ENCODE assay signal across 12 cellular contexts in genomic region chr12:104576980-104577925, GRCh38.
DNase-seq lines count a peak whose midpoint lies in the region; ATAC-seq and TF ChIP-seq lines count a peak whose summit lies in the region.
"Had no signal": no experiment of that assay in that cellular context is flagged by ENCODE, and none has a peak within 500 bp of the region (broad histone marks: within the 10 kb centered on the region; RNA-seq: fewer than 3 reads in every experiment).

No MANE protein-coding gene starts in this region.

- CTCF ChIA-PET in CD8-positive, alpha-beta T cell (lab: Charles Lee) = no interaction called here

- H3K9me3 ChIP-seq in CD8-positive, alpha-beta T cell (ENCODE audit: low read length) = no peaks in the 10 kb centered on the region
- H3K9me3 ChIP-seq: mucosa of descending colon, thoracic aorta had no signal

- no peaks in the 10 kb centered on the region for H3K27me3 Mint-ChIP-seq in CD8-positive, alpha-beta T cell (ENCODE audit: low read depth)

- no peak for DNase-seq in CD8-positive, alpha-beta T cell
- DNase-seq in HT1080 (ENCODE audit: low read depth) (peak; percentile 86), amniotic epithelial cell (ENCODE audit: low read depth) (peak; percentile 22), myocyte (ENCODE audit: low read depth) (peak; percentile 51), NCI-H146 (lab: John Stamatoyannopoulos, UW) (no peak)
- DNase-seq: mucosa of descending colon, NCI-H69, right cardiac atrium had no signal

- H3K27ac Mint-ChIP-seq in CD8-positive, alpha-beta T cell = peak overlapping the region; percentile 9

- H3K9me3 Mint-ChIP-seq in CD8-positive, alpha-beta T cell = no peaks in the 10 kb centered on the region

- TF ChIP-seq CTCF in CD8-positive, alpha-beta T cell (IDR thresholded peaks at IDR 0.05) = no peak

- H3K36me3 Mint-ChIP-seq in CD8-positive, alpha-beta T cell = peaks cover 3% of the 10 kb centered on the region

- no peaks in the 10 kb centered on the region for H3K27me3 ChIP-seq in CD8-positive, alpha-beta T cell (ENCODE audit: insufficient read depth, low read length)

- H3K4me3 ChIP-seq in CD8-positive, alpha-beta T cell (ENCODE audit: low read depth, low read length) = no peak overlapping the region
- H3K4me3 ChIP-seq: mucosa of descending colon, thoracic aorta had no signal

- H3K4me3 Mint-ChIP-seq in CD8-positive, alpha-beta T cell = no peak overlapping the region

- intact Hi-C loops in CD8-positive, alpha-beta T cell (cut with DNase I, micrococcal nuclease) = no loop called here

- POLR2A ChIA-PET in CD8-positive, alpha-beta T cell (lab: Charles Lee) = no interaction called here

- H3K36me3 ChIP-seq in CD8-positive, alpha-beta T cell (ENCODE audit: insufficient read depth, low read length) = no peaks in the 10 kb centered on the region
- H3K36me3 ChIP-seq: thoracic aorta had no signal

- no peak overlapping the region for H3K27ac ChIP-seq in CD8-positive, alpha-beta T cell (ENCODE audit: low read depth, low read length)
- H3K27ac ChIP-seq: thoracic aorta had no signal

- peaks cover 8% of the 10 kb centered on the region for H3K4me1 ChIP-seq in CD8-positive, alpha-beta T cell (ENCODE audit: insufficient read depth, low read length)

- no peak for ATAC-seq in CD8-positive, alpha-beta T cell
- ATAC-seq in HG02973 (IDR thresholded peaks at IDR 0.05; ENCODE audit: unreplicated experiment) (no peak), HG03159 (IDR thresholded peaks at IDR 0.05; ENCODE audit: unreplicated experiment) (no peak), GM18870 (IDR thresholded peaks at IDR 0.05; ENCODE audit: unreplicated experiment) (no peak)
- ATAC-seq: mucosa of descending colon had no signal

- H3K4me1 Mint-ChIP-seq in CD8-positive, alpha-beta T cell (ENCODE audit: low read depth) = peaks cover 69% of the 10 kb centered on the region

Comparison
In these comparisons a context has a peak if more than half of its experiments do, and no peak if none do; other contexts are left out.
1. DNase-seq: peak in HT1080 (single experiment), amniotic epithelial cell (single experiment) and myocyte (single experiment); none in CD8-positive, alpha-beta T cell (0 of 7) and NCI-H146 (single experiment).